In genomic region chr5:151065609-151066008, GRCh38 we compare ENCODE assay signal across 19 cellular contexts. TPM values are rescaled to one million over a fixed set of nuclear protein-coding genes. Genes with fewer than 3 reads are reported as not detected.
DNase-seq lines count a peak whose midpoint lies in the region; ATAC-seq, FAIRE-seq and TF ChIP-seq lines count a peak whose summit lies in the region.
"Had no signal": no experiment of that assay in that cellular context is flagged by ENCODE, and none has a peak within 500 bp of the region (broad histone marks: within the 10 kb centered on the region; RNA-seq: fewer than 3 reads in every experiment).

No MANE protein-coding gene starts in this region.

- in situ Hi-C loops in GM12878 (cut with MboI) (no loop called here), GM23248 (cut with MboI) (no loop called here)

- POLR2A ChIA-PET in GM12878 (lab: Charles Lee), result interaction anchor here (0.8 to 2.3 kb wide), 8 partner anchors 13 to 92 kb away, joined by 3 to 12 read pairs (median 3); partner anchors contain the start of gene ANXA6

- H3K4me2 ChIP-seq in GM12878 (ENCODE audit: control insufficient read depth, insufficient read depth) (peak overlapping the region; percentile 86; the same call in 1 of the 2 replicates), GM23248 (ENCODE audit: unreplicated experiment) (no peak overlapping the region)
- H3K4me2 ChIP-seq: smooth muscle cell had no signal

- H3K9me3 ChIP-seq in GM12878 (replicated peaks; ENCODE audit: control insufficient read depth, insufficient read depth, low read length) (no peaks in the 10 kb centered on the region), GM23248 (ENCODE audit: low read depth) (no peaks in the 10 kb centered on the region), ascending aorta (no peaks in the 10 kb centered on the region)
- H3K9me3 ChIP-seq: BE2C, thyroid gland had no signal

- peaks cover 82% of the 10 kb centered on the region for H3K4me1 ChIP-seq in GM12878 (ENCODE audit: control insufficient read depth, insufficient read depth, low read length)
- peaks cover 26% of the 10 kb centered on the region for H3K4me1 ChIP-seq in GM23248 (ENCODE audit: insufficient read depth)
- peaks cover 24 to 54% of the 10 kb centered on the region in 2 donors for H3K4me1 ChIP-seq in ascending aorta
- H3K4me1 ChIP-seq: BE2C had no signal

- BruUV-seq in GM12878 (replicated peaks; lab: Mats Ljungman, UMichigan), result no TSS peak

- no peaks in the 10 kb centered on the region for H3K9me3 Mint-ChIP-seq in T-helper 1 cell treated with Interleukin-12 subunit alpha and Interleukin-12 subunit beta and Interleukin-4 antibody, amounts not matched to agents 30 μg/mL and 1 μg/mL, for 36 hours
- H3K9me3 Mint-ChIP-seq in stimulated activated naive CD8-positive, alpha-beta T cell treated with anti-CD3 and anti-CD28 coated beads, Interleukin-15, amount 100 ng/mL, for 72 hours, result no peaks in the 10 kb centered on the region
- H3K9me3 Mint-ChIP-seq: dendritic cell treated with granulocyte-macrophage colony-stimulating factor and Interleukin-4, amounts not matched to agents 40 ng/mL and 50 ng/mL, for 4 days; nephron progenitor cell had no signal

- H2AFZ ChIP-seq in GM12878 (ENCODE audit: control insufficient read depth, low read depth, low read length) (no peak overlapping the region), GM23248 (no peak overlapping the region)

- TF ChIP-seq RAD21 in GM12878 (IDR thresholded peaks at IDR 0.05; ENCODE audit: insufficient read depth, low read depth, low read length), result no peak

- RAD21 ChIA-PET in GM12878 (lab: Charles Lee; ENCODE audit: unreplicated experiment), result interaction anchor here (0.9 to 2.0 kb wide), 7 partner anchors 11 to 99 kb away, joined by 3 to 18 read pairs (median 3); no protein-coding TSS in a partner anchor

- intact Hi-C loops in GM12878 (cut with micrococcal nuclease; ENCODE audit: unreplicated experiment), result no loop called here
- intact Hi-C loops in ascending aorta (cut with DNase I), result no loop called here

- SMC1A ChIA-PET in GM12878 (lab: Charles Lee; ENCODE audit: uncharacterized antibody, unreplicated experiment), result interaction anchor here (0.7 to 2.7 kb wide), 12 partner anchors 10 to 92 kb away, joined by 3 to 13 read pairs (median 4); partner anchors contain the start of gene ANXA6

- H3K4me3 Mint-ChIP-seq in T-helper 1 cell treated with Interleukin-12 subunit alpha and Interleukin-12 subunit beta and Interleukin-4 antibody, amounts not matched to agents 30 μg/mL and 1 μg/mL, for 36 hours, result no peak overlapping the region
- H3K4me3 Mint-ChIP-seq in stimulated activated naive CD8-positive, alpha-beta T cell treated with anti-CD3 and anti-CD28 coated beads, Interleukin-15, amount 100 ng/mL, for 72 hours, result peak overlapping the region in 1 of 2 donors; percentile 33
- H3K4me3 Mint-ChIP-seq: dendritic cell treated with granulocyte-macrophage colony-stimulating factor and Interleukin-4, amounts not matched to agents 40 ng/mL and 50 ng/mL, for 4 days; nephron progenitor cell had no signal

- no peaks in the 10 kb centered on the region for H3K27me3 ChIP-seq in GM12878 (replicated peaks in 1 of 2; ENCODE audit: control insufficient read depth in 2 of 2, insufficient read depth in 2 of 2, low read length in 1 of 2)
- no peaks in the 10 kb centered on the region for H3K27me3 ChIP-seq in GM23248 (replicated peaks; ENCODE audit: insufficient read depth)
- H3K27me3 ChIP-seq in ascending aorta, result no peaks in the 10 kb centered on the region
- H3K27me3 ChIP-seq: BE2C, foreskin keratinocyte, thyroid gland had no signal

- TF ChIP-seq CTCF in GM12878 (IDR thresholded peaks at IDR 0.05 in 2 of 3, conservative IDR thresholded peaks at IDR 0.05 in 1 of 3; ENCODE audit: control insufficient read depth in 2 of 3, extremely low read depth in 1 of 3, insufficient read depth in 1 of 3, low read depth in 3 of 3, low read length in 3 of 3), result no peak
- TF ChIP-seq CTCF in ascending aorta (IDR thresholded peaks at IDR 0.05), result no peak

- 9% methylated on average over 1 of the region's 1 CpG for WGBS in GM12878 (ENCODE audit: insufficient coverage, insufficient replicate concordance, low lambda C conversion rate, missing lambda C conversion rate)
- 94 to 95% methylated on average over 1 of the region's 1 CpG for WGBS in GM23248 (ENCODE audit: low coverage in 1 of 2, low lambda C conversion rate in 2 of 2, missing lambda C conversion rate in 2 of 2), 2 experiments

- ATAC-seq in stimulated activated naive CD8-positive, alpha-beta T cell treated with anti-CD3 and anti-CD28 coated beads, Interleukin-15, Interleukin-2, amounts not matched to agents 100 U/mL and 50 U/mL, for 24 hours, result peak; percentile 20
- no peak for ATAC-seq in stimulated activated naive CD8-positive, alpha-beta T cell treated with anti-CD3 and anti-CD28 coated beads, Interleukin-15, amount 100 ng/mL, for 72 hours
- peak; percentile 6 for ATAC-seq in GM12878
- ATAC-seq in HG03139 (IDR thresholded peaks at IDR 0.05; ENCODE audit: unreplicated experiment), result no peak
- ATAC-seq: foreskin keratinocyte had no signal

- peaks cover 52 to 68% of the 10 kb centered on the region in 2 experiments for H3K36me3 ChIP-seq in GM12878 (ENCODE audit: control insufficient read depth in 2 of 2, insufficient read depth in 2 of 2, low read length in 1 of 2)
- H3K36me3 ChIP-seq in GM23248 (ENCODE audit: low read depth), result peaks cover 10% of the 10 kb centered on the region; the same call in 1 of the 2 replicates
- peaks cover 5 to 13% of the 10 kb centered on the region in 2 donors for H3K36me3 ChIP-seq in ascending aorta

- no peak for FAIRE-seq in GM12878 (lab: Jason Lieb, UNC)
- FAIRE-seq: bronchial epithelial cell had no signal

- H3K4me3 ChIP-seq in GM12878 (peak overlapping the region; percentile 39), GM23248 (no peak overlapping the region), ascending aorta (no peak overlapping the region)
- H3K4me3 ChIP-seq: smooth muscle cell, thyroid gland had no signal

- peak overlapping the region; percentile 65; the same call in 1 of the 2 replicates for H3K27ac ChIP-seq in GM12878 (ENCODE audit: control insufficient read depth, insufficient read depth)
- H3K27ac ChIP-seq in GM23248, result no peak overlapping the region
- H3K27ac ChIP-seq in ascending aorta, result no peak overlapping the region
- H3K27ac ChIP-seq: 22Rv1, foreskin keratinocyte, thyroid gland had no signal

- TF ChIP-seq POLR2A in GM12878 (IDR thresholded peaks at IDR 0.05; ENCODE audit: low read depth, low read length), result no peak

- H3K36me3 Mint-ChIP-seq in T-helper 1 cell treated with Interleukin-12 subunit alpha and Interleukin-12 subunit beta and Interleukin-4 antibody, amounts not matched to agents 30 μg/mL and 1 μg/mL, for 36 hours (ENCODE audit: low read depth), result peaks cover 37% of the 10 kb centered on the region

- peak overlapping the region; percentile 46 for H3K27ac Mint-ChIP-seq in T-helper 1 cell treated with Interleukin-12 subunit alpha and Interleukin-12 subunit beta and Interleukin-4 antibody, amounts not matched to agents 30 μg/mL and 1 μg/mL, for 36 hours
- H3K27ac Mint-ChIP-seq in stimulated activated naive CD8-positive, alpha-beta T cell treated with anti-CD3 and anti-CD28 coated beads, Interleukin-15, amount 100 ng/mL, for 72 hours, result no peak overlapping the region
- H3K27ac Mint-ChIP-seq: progenitor cell of endocrine pancreas had no signal

- DNase-seq in T-helper 1 cell (no peak), GM12878 (ENCODE audit: low read depth, low spot score) (no peak), GM23248 (no peak), ascending aorta (ENCODE audit: low spot score in 2 of 2) (no peak)
- DNase-seq in stimulated activated naive CD8-positive, alpha-beta T cell treated with anti-CD3 and anti-CD28 coated beads, Interleukin-15, Interleukin-2, amounts not matched to agents 100 U/mL and 50 U/mL, for 24 hours, result no peak
- no peak for DNase-seq in stimulated activated naive CD8-positive, alpha-beta T cell treated with anti-CD3 and anti-CD28 coated beads, Interleukin-15, amount 100 ng/mL, for 72 hours
- DNase-seq: BE2C; foreskin keratinocyte; NCI-H2227 treated with DMSO at 0.1 percent for 48 hours; nephron progenitor cell; stimulated activated CD8-positive, alpha-beta memory T cell treated with anti-CD3 and anti-CD28 coated beads, Interleukin-4, amount 100 ng/mL, for 48 hours; thyroid gland had no signal

- H4K20me1 ChIP-seq in GM12878 (ENCODE audit: control insufficient read depth, insufficient read depth) (peaks cover 34% of the 10 kb centered on the region), GM23248 (ENCODE audit: insufficient read depth) (peaks cover 4% of the 10 kb centered on the region)

- CTCF ChIA-PET in GM12878 (lab: Yijun Ruan, JAX), result interaction anchor here (0.6 to 3.6 kb wide), 12 partner anchors 9 to 686 kb away, joined by 3 to 23 read pairs (median 6); partner anchors contain the start of gene TNIP1

- H3K9me2 ChIP-seq in GM23248 (ENCODE audit: insufficient read depth), result no peaks in the 10 kb centered on the region

- no peak overlapping the region for H3K9ac ChIP-seq in GM12878 (ENCODE audit: control insufficient read depth, insufficient read depth, low read length)
- no peak overlapping the region for H3K9ac ChIP-seq in GM23248

- TF ChIP-seq EP300 in GM12878 (IDR thresholded peaks at IDR 0.05; ENCODE audit: borderline replicate concordance in 1 of 2, control insufficient read depth in 1 of 2, low read depth in 2 of 2, low read length in 2 of 2), result no peak

- peaks cover 5% of the 10 kb centered on the region; the same call in 1 of the 2 replicates for H3F3A ChIP-seq in GM23248 (ENCODE audit: insufficient read depth)

- H3K79me2 ChIP-seq in GM12878 (ENCODE audit: control insufficient read depth, insufficient read depth, low read length), result peaks cover 87% of the 10 kb centered on the region
- H3K79me2 ChIP-seq in GM23248 (ENCODE audit: insufficient read depth), result peaks cover 94% of the 10 kb centered on the region

- no peaks in the 10 kb centered on the region for H3K27me3 Mint-ChIP-seq in T-helper 1 cell treated with Interleukin-12 subunit alpha and Interleukin-12 subunit beta and Interleukin-4 antibody, amounts not matched to agents 30 μg/mL and 1 μg/mL, for 36 hours (ENCODE audit: low read depth)
- H3K27me3 Mint-ChIP-seq in stimulated activated naive CD8-positive, alpha-beta T cell treated with anti-CD3 and anti-CD28 coated beads, Interleukin-15, amount 100 ng/mL, for 72 hours, result no peaks in the 10 kb centered on the region
- H3K27me3 Mint-ChIP-seq: dendritic cell treated with granulocyte-macrophage colony-stimulating factor and Interleukin-4, amounts not matched to agents 40 ng/mL and 50 ng/mL, for 4 days; progenitor cell of endocrine pancreas had no signal

- H3K4me1 Mint-ChIP-seq in T-helper 1 cell treated with Interleukin-12 subunit alpha and Interleukin-12 subunit beta and Interleukin-4 antibody, amounts not matched to agents 30 μg/mL and 1 μg/mL, for 36 hours (ENCODE audit: low read depth), result peaks cover 53% of the 10 kb centered on the region
- peaks cover 99% of the 10 kb centered on the region for H3K4me1 Mint-ChIP-seq in stimulated activated naive CD8-positive, alpha-beta T cell treated with anti-CD3 and anti-CD28 coated beads, Interleukin-15, amount 100 ng/mL, for 72 hours

RNA-seq across cellular contexts. Expression of gene TNIP1, which starts 15.2 kb away (rescaled TPM):
- 372 and 425 TPM in 2 replicates for total RNA-seq in GM12878 (2013; cell fraction: nucleolus; rRNA removed)
- total RNA-seq in GM12878 (2014; rRNA removed) (203 and 223 TPM in 2 replicates), GM12878 (2014; rRNA removed; fragmentation: Illumina TruSeq; extraction: Trizol) (147 and 148 TPM in 2 replicates), GM12878 (2021) (279 and 289 TPM in 2 replicates), ascending aorta (54.6 TPM)
- 132 TPM for polyA plus RNA-seq in GM12878 (2011; ENCODE audit: low read depth)
- polyA plus RNA-seq in GM12878 (2011; rRNA removed) (156 and 178 TPM in 2 replicates), GM12878 (2014; fragmentation: Illumina TruSeq; extraction: Trizol) (107 and 151 TPM in 2 replicates), GM12878 (2014; fragmentation: Nextera tagmentation; extraction: Ambion mirVana) (10 to 100 TPM in 1 of 2 experiments, 1 to 10 TPM in 1; 4.4 to 13.7 TPM), GM12878 (2014; rRNA removed) (199 and 200 TPM in 2 replicates), GM12878 (2016; fragmentation: Nextera tagmentation; extraction: Ambion mirVana) (100 to 1,000 TPM; 112 to 117 TPM), GM23248 (2016; fragmentation: Nextera tagmentation; extraction: Ambion mirVana) (43.1 and 43.2 TPM in 2 replicates)
- 190 and 206 TPM in 2 replicates for polyA plus RNA-seq in GM12878 (2011; cell fraction: cytosol; rRNA removed)
- 272 and 287 TPM in 2 replicates for polyA plus RNA-seq in GM12878 (2011; cell fraction: nucleus; rRNA removed)
- polyA plus RNA-seq in GM12878 (2012), result 262 and 278 TPM in 2 replicates
- 245 and 345 TPM in 2 replicates for polyA minus RNA-seq in GM12878 (2011; rRNA and poly(A)+ RNA removed)
- polyA minus RNA-seq in GM12878 (2011; cell fraction: cytosol; rRNA and poly(A)+ RNA removed), result 117 and 134 TPM in 2 replicates
- 165 and 259 TPM in 2 replicates for polyA minus RNA-seq in GM12878 (2011; cell fraction: nucleus; rRNA and poly(A)+ RNA removed)
- 88.8 and 92.1 TPM in 2 replicates for total RNA-seq in GM23248 (2014; rRNA removed; shearing (Covaris generic))

RNA-seq across cellular contexts. Expression of gene GPX3, which starts 45.2 kb away (rescaled TPM):
- not detected in 2 replicates for total RNA-seq in GM12878 (2013; cell fraction: nucleolus; rRNA removed)
- 0.22 TPM in 1 of 2 replicates, not detected in the other for total RNA-seq in GM12878 (2014; rRNA removed)
- total RNA-seq in GM12878 (2014; rRNA removed; fragmentation: Illumina TruSeq; extraction: Trizol), result not detected in 2 replicates
- 0.38 and 0.45 TPM in 2 replicates for total RNA-seq in GM12878 (2021)
- 0.37 TPM for polyA plus RNA-seq in GM12878 (2011; ENCODE audit: low read depth)
- polyA plus RNA-seq in GM12878 (2011; rRNA removed), result 0.04 TPM in 1 of 2 replicates, not detected in the other
- 0.07 TPM in 1 of 2 replicates, not detected in the other for polyA plus RNA-seq in GM12878 (2011; cell fraction: cytosol; rRNA removed)
- polyA plus RNA-seq in GM12878 (2011; cell fraction: nucleus; rRNA removed), result not detected in 2 replicates
- polyA plus RNA-seq in GM12878 (2012), result 0.81 and 1.3 TPM in 2 replicates
- polyA plus RNA-seq in GM12878 (2014; fragmentation: Illumina TruSeq; extraction: Trizol), result 0.09 and 0.19 TPM in 2 replicates
- under 1 TPM in 1 of 2 experiments, not detected in 1; 0.15 TPM for polyA plus RNA-seq in GM12878 (2014; fragmentation: Nextera tagmentation; extraction: Ambion mirVana)
- 0.12 and 0.32 TPM in 2 replicates for polyA plus RNA-seq in GM12878 (2014; rRNA removed)
- polyA plus RNA-seq in GM12878 (2016; fragmentation: Nextera tagmentation; extraction: Ambion mirVana), result 1 to 10 TPM in 1 of 2 experiments, under 1 TPM in 1; 0.91 to 1.0 TPM
- not detected in 2 replicates for polyA minus RNA-seq in GM12878 (2011; rRNA and poly(A)+ RNA removed)
- not detected in 2 replicates for polyA minus RNA-seq in GM12878 (2011; cell fraction: cytosol; rRNA and poly(A)+ RNA removed)
- not detected in 2 replicates for polyA minus RNA-seq in GM12878 (2011; cell fraction: nucleus; rRNA and poly(A)+ RNA removed)
- total RNA-seq in GM23248 (2014; rRNA removed; shearing (Covaris generic)), result 2.4 and 3.0 TPM in 2 replicates
- polyA plus RNA-seq in GM23248 (2016; fragmentation: Nextera tagmentation; extraction: Ambion mirVana), result 4.2 and 4.4 TPM in 2 replicates
- total RNA-seq in ascending aorta, result 2,056 TPM

Comparison
In these comparisons a context has a peak if more than half of its experiments do, and no peak if none do; other contexts are left out.
1. ATAC-seq: peak in stimulated activated naive CD8-positive, alpha-beta T cell treated with anti-CD3 and anti-CD28 coated beads, Interleukin-15, Interleukin-2, amounts not matched to agents 100 U/mL and 50 U/mL, for 24 hours (single experiment) and GM12878 (single experiment); none in stimulated activated naive CD8-positive, alpha-beta T cell treated with anti-CD3 and anti-CD28 coated beads, Interleukin-15, amount 100 ng/mL, for 72 hours (single experiment) and HG03139 (single experiment).
2. RNA of gene GPX3, which starts 45.2 kb away (total RNA-seq): 2,056 TPM in ascending aorta (single experiment); 2.4 to 3.0 TPM in GM23248 and 0.22 to 0.45 TPM in GM12878; every median in the first group is over 100 times any median in the second.